ENCODE assay signal across 8 cellular contexts in the genomic region with DNA sequence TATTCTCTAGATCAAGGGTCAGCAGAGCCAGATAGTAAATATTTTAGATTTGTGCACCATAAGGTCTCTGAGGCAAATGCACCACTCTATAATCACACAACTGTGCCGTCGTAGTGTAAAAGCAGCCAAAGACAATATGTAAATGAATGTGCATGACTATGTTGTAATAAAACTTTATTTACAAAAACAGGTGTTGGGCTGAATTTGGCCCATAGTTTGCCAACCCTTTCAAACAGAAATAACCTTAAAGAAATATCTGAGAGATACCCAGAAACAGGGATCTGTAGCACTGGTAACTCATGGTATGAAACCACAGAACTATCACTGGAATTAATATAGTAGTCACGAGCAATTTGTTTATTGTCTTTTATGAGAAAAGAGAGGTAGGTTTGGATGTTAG.
DNase-seq lines count a peak whose midpoint lies in the region; ATAC-seq and TF ChIP-seq lines count a peak whose summit lies in the region.

No MANE protein-coding gene starts in this region.

- peak overlapping the region; percentile 96 to 100 for H3K27ac Mint-ChIP-seq in natural killer cell treated with Interleukin-12 subunit alpha and Interleukin-12 subunit beta and Interleukin-15 and Interleukin-18, amount 100 ng/mL, for 72 hours

- no peaks in the 10 kb centered on the region for H3K9me3 ChIP-seq in MM.1S (replicated peaks; ENCODE audit: insufficient read depth, low read length)

- no peaks in the 10 kb centered on the region for H3K9me2 ChIP-seq in MM.1S (replicated peaks; ENCODE audit: insufficient read depth, low read length)

- H2AFZ ChIP-seq in MM.1S (ENCODE audit: low read length), result no peak overlapping the region

- peaks cover 82% of the 10 kb centered on the region for H3K79me2 ChIP-seq in MM.1S (ENCODE audit: low read length)

- no peak for TF ChIP-seq CTCF in MM.1S (IDR thresholded peaks at IDR 0.05; ENCODE audit: low read length)

- H3K4me1 ChIP-seq in MM.1S (ENCODE audit: low read length), result peaks cover 43% of the 10 kb centered on the region

- H3F3A ChIP-seq in MM.1S (ENCODE audit: insufficient read depth, low read length), result peaks cover 39% of the 10 kb centered on the region

- DNase-seq in MM.1S (peak; percentile 18), DMS53 treated with DMSO at 0.1 percent for 48 hours (lab: John Stamatoyannopoulos, UW; ENCODE audit: unreplicated experiment) (no peak), NCI-H1048 (lab: John Stamatoyannopoulos, UW) (no peak), cerebellum (ENCODE audit: low spot score) (no peak)
- no peak for DNase-seq in natural killer cell treated with Interleukin-12 subunit alpha and Interleukin-12 subunit beta and Interleukin-15 and Interleukin-18, amount 100 ng/mL, for 72 hours (ENCODE audit: low spot score)
- DNase-seq in stimulated activated naive CD4-positive, alpha-beta T cell (lab: John Stamatoyannopoulos, UW), result no peak

- no peaks in the 10 kb centered on the region for H4K20me1 ChIP-seq in MM.1S (ENCODE audit: insufficient read depth, low read length)

- H3K4me3 Mint-ChIP-seq in natural killer cell treated with Interleukin-12 subunit alpha and Interleukin-12 subunit beta and Interleukin-15 and Interleukin-18, amount 100 ng/mL, for 72 hours, result peak overlapping the region; percentile 77

- peak overlapping the region; percentile 58; the same call in 1 of the 2 replicates for H3K9ac ChIP-seq in MM.1S (ENCODE audit: low read length)

- ATAC-seq in GM18508 (IDR thresholded peaks at IDR 0.05; ENCODE audit: insufficient read depth, unreplicated experiment) (peak; percentile 8), GM21786 (IDR thresholded peaks at IDR 0.05; ENCODE audit: unreplicated experiment) (peak; percentile 13)
- peak; percentile 0 to 2 for ATAC-seq in natural killer cell treated with Interleukin-12 subunit alpha and Interleukin-12 subunit beta and Interleukin-15 and Interleukin-18, amount 100 ng/mL, for 72 hours

- peak overlapping the region; percentile 24 for H3K4me3 ChIP-seq in MM.1S (ENCODE audit: low read length)

- no peaks in the 10 kb centered on the region; the same call in 1 of the 2 replicates for H3K36me3 ChIP-seq in MM.1S (replicated peaks; ENCODE audit: insufficient read depth, low read length)

- H3K36me3 Mint-ChIP-seq in natural killer cell treated with Interleukin-12 subunit alpha and Interleukin-12 subunit beta and Interleukin-15 and Interleukin-18, amount 100 ng/mL, for 72 hours, result peaks cover 9% of the 10 kb centered on the region

- H3K27me3 Mint-ChIP-seq in natural killer cell treated with Interleukin-12 subunit alpha and Interleukin-12 subunit beta and Interleukin-15 and Interleukin-18, amount 100 ng/mL, for 72 hours, result no peaks in the 10 kb centered on the region

- peak overlapping the region; percentile 72 for H3K4me2 ChIP-seq in MM.1S (ENCODE audit: low read depth, low read length)

- H3K4me1 Mint-ChIP-seq in natural killer cell treated with Interleukin-12 subunit alpha and Interleukin-12 subunit beta and Interleukin-15 and Interleukin-18, amount 100 ng/mL, for 72 hours (ENCODE audit: low read depth in 2 of 2), result peaks cover 70 to 73% of the 10 kb centered on the region in 2 donors

- no peaks in the 10 kb centered on the region for H3K27me3 ChIP-seq in MM.1S (replicated peaks; ENCODE audit: insufficient read depth, low read length)

- H3K9me3 Mint-ChIP-seq in natural killer cell treated with Interleukin-12 subunit alpha and Interleukin-12 subunit beta and Interleukin-15 and Interleukin-18, amount 100 ng/mL, for 72 hours, result peaks cover 10% of the 10 kb centered on the region

- H3K27ac ChIP-seq in MM.1S (ENCODE audit: low read length), result peak overlapping the region; percentile 89
